Comparison of ENCODE assay signal across 1 cellular context in the genomic region with DNA sequence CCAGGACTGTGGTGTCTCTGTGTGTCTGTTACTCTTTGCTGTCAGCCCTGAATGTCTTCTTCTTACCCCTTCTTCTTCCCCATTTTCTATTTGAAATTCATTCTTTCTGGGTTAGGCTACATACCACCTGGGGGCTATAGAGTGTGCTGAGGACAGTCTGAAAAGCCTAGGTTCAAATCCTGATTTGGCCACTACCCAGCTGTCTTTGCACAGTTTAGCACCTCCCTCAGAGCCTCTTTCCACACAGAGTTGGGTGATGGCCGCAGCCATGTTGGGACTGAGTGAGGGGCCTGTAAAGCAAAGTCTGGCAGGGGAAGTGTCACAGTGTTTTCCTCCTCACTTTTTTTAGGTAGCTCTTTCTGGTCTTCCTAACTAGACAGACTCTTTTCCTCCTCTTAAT.
TF ChIP-seq lines count a peak whose summit lies in the region.

No MANE protein-coding gene starts in this region.

TF ChIP-seq in WTC11, 78 proteins besides CTCF, POLR2A, EP300 and RAD21 (continued from another document):
- TF ChIP-seq, protein P1, sequence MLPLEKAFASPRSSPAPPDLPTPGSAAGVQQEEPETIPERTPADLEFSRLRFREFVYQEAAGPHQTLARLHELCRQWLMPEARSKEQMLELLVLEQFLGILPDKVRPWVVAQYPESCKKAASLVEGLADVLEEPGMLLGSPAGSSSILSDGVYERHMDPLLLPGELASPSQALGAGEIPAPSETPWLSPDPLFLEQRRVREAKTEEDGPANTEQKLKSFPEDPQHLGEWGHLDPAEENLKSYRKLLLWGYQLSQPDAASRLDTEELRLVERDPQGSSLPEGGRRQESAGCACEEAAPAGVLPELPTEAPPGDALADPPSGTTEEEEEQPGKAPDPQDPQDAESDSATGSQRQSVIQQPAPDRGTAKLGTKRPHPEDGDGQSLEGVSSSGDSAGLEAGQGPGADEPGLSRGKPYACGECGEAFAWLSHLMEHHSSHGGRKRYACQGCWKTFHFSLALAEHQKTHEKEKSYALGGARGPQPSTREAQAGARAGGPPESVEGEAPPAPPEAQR (CRISPR knock-in tag; IDR thresholded peaks at IDR 0.05), result no peak
- TF ChIP-seq MXD4 (CRISPR knock-in tag; IDR thresholded peaks at IDR 0.05; ENCODE audit: borderline replicate concordance) (no peak), FOXP1 (CRISPR knock-in tag; IDR thresholded peaks at IDR 0.05; ENCODE audit: borderline replicate concordance) (no peak), JAZF1 (CRISPR knock-in tag; IDR thresholded peaks at IDR 0.05) (no peak)
- TF ChIP-seq, protein P2, sequence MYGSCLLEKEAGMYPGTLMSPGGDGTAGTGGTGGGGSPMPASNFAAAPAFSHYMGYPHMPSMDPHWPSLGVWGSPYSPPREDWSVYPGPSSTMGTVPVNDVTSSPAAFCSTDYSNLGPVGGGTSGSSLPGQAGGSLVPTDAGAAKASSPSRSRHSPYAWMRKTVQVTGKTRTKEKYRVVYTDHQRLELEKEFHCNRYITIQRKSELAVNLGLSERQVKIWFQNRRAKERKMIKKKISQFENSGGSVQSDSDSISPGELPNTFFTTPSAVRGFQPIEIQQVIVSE (CRISPR knock-in tag; IDR thresholded peaks at IDR 0.05; ENCODE audit: borderline replicate concordance), result no peak
- TF ChIP-seq, protein P3, sequence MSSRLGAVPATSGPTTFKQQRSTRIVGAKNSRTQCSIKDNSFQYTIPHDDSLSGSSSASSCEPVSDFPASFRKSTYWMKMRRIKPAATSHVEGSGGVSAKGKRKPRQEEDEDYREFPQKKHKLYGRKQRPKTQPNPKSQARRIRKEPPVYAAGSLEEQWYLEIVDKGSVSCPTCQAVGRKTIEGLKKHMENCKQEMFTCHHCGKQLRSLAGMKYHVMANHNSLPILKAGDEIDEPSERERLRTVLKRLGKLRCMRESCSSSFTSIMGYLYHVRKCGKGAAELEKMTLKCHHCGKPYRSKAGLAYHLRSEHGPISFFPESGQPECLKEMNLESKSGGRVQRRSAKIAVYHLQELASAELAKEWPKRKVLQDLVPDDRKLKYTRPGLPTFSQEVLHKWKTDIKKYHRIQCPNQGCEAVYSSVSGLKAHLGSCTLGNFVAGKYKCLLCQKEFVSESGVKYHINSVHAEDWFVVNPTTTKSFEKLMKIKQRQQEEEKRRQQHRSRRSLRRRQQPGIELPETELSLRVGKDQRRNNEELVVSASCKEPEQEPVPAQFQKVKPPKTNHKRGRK (CRISPR knock-in tag; IDR thresholded peaks at IDR 0.05; ENCODE audit: borderline replicate concordance), result no peak
